12 cellular contexts compared by ENCODE assay signal in the genomic region with DNA sequence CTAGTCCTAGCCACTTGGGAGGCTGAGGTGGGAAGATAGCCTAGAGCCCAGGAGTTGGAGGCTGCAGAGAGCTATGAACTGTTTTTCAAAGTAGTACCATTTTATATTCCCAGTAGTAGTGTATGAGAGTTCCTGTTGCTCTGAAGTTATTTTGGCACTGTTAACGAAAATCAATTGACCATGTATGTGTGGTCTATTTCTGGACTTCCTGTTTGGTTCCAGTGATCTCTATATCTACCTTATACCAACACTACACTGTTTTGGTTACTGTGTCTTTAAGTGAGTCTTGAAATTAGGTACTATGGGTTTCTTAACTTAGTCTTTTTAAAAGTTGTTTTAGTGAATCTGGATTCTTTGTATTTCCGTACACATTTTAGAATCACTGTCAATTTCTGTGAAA. TPM values are rescaled to one million over a fixed set of nuclear protein-coding genes. Genes with fewer than 3 reads are reported as not detected.
DNase-seq lines count a peak whose midpoint lies in the region; ATAC-seq and TF ChIP-seq lines count a peak whose summit lies in the region.
"Had no signal": no experiment of that assay in that cellular context is flagged by ENCODE, and none has a peak within 500 bp of the region (broad histone marks: within the 10 kb centered on the region; RNA-seq: fewer than 3 reads in every experiment).

No MANE protein-coding gene starts in this region.

- no peaks in the 10 kb centered on the region for H3K36me3 ChIP-seq in adrenal gland (replicated peaks in 1 of 2)

- no peak overlapping the region for H3K27ac ChIP-seq in adrenal gland
- H3K27ac ChIP-seq: neutrophil had no signal

- 75 to 79% (median 77%) methylated on average over 2 of the region's 2 CpGs for WGBS in adrenal gland, 4 donors

- no peak for TF ChIP-seq POLR2A in adrenal gland (IDR thresholded peaks at IDR 0.05)

- H3K4me3 ChIP-seq in adrenal gland, result no peak overlapping the region

- no peak for TF ChIP-seq CTCF in adrenal gland (IDR thresholded peaks at IDR 0.05)

- DNase-seq in NAMALWA (ENCODE audit: low spot score) (peak; percentile 64), AML-193 (lab: John Stamatoyannopoulos, UW) (no peak), adrenal gland (no peak), NCI-H2227 (lab: John Stamatoyannopoulos, UW; ENCODE audit: unreplicated experiment) (no peak)
- DNase-seq in activated effector memory CD4-positive, alpha-beta T cell treated with anti-CD3 and anti-CD28 coated beads, Interleukin-2, amount 50 U/mL, for 16 hours, result no peak
- DNase-seq: anterior cingulate cortex, immature natural killer cell, T-cell had no signal

- intact Hi-C loops in adrenal gland (cut with DNase I), result no loop called here

- no peaks in the 10 kb centered on the region for H3K9me3 ChIP-seq in adrenal gland (replicated peaks in 1 of 3)
- H3K9me3 ChIP-seq: neutrophil had no signal

- no peaks in the 10 kb centered on the region for H3K27me3 ChIP-seq in adrenal gland
- H3K27me3 ChIP-seq: neutrophil had no signal

- ATAC-seq in GM18508 (IDR thresholded peaks at IDR 0.05; ENCODE audit: insufficient read depth, unreplicated experiment), result peak; percentile 99
- peak; percentile 100 for ATAC-seq in GM21367 (IDR thresholded peaks at IDR 0.05; ENCODE audit: unreplicated experiment)
- peak; percentile 50 for ATAC-seq in HG03045 (IDR thresholded peaks at IDR 0.05; ENCODE audit: unreplicated experiment)
- ATAC-seq: T-cell had no signal

- no peaks in the 10 kb centered on the region for H3K4me1 ChIP-seq in adrenal gland (replicated peaks in 1 of 2)

RNA-seq across cellular contexts. Expression of a gene that starts 13.6 kb away (rescaled TPM):
- total RNA-seq in adrenal gland, result 1 to 10 TPM; 1.3 to 5.1 (median 3.4) TPM
- polyA plus RNA-seq in adrenal gland, result 1 to 10 TPM; 2.8 to 4.3 (median 2.9) TPM

RNA-seq across cellular contexts. Expression of a gene that starts 13.6 kb away (rescaled TPM):
- total RNA-seq in adrenal gland, result 1 to 10 TPM; 2.9 to 9.3 (median 3.8) TPM
- polyA plus RNA-seq in adrenal gland, result 1 to 10 TPM in 1 of 3 donors, under 1 TPM in 2; 0.34 to 1.9 (median 0.64) TPM

Comparison
In these comparisons a context has a peak if more than half of its experiments do, and no peak if none do; other contexts are left out.
1. ATAC-seq: peak in every context shown above with its lines; median percentile 100 in GM21367; 99 in GM18508; 50 in HG03045.